ENCODE assay signal across 19 cellular contexts in the genomic region with DNA sequence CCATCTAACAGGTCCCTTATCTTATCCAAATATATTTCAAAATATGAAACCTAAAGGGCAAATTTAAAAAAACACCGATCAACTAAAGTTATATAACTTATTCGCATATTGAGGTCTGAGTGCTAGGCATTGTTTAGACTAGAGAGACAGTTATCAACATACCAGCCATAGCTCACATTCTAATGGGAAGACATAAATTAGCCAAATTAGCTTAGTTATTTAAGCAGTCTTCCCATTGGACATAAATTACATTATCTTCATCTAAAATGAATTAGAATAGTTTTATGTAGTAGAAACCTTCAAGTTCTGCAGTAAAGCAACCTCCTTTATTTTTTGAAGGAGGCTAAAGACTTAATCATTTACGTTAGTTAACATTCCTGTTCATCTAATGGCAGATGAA. TPM values are rescaled to one million over a fixed set of nuclear protein-coding genes. Genes with fewer than 3 reads are reported as not detected.
DNase-seq lines count a peak whose midpoint lies in the region; ATAC-seq and TF ChIP-seq lines count a peak whose summit lies in the region.
"Had no signal": no experiment of that assay in that cellular context is flagged by ENCODE, and none has a peak within 500 bp of the region (broad histone marks: within the 10 kb centered on the region; RNA-seq: fewer than 3 reads in every experiment).

No MANE protein-coding gene starts in this region.

- H4K20me1 ChIP-seq in mammary epithelial cell (ENCODE audit: insufficient read depth, low read length) = peaks cover 7% of the 10 kb centered on the region
- H4K20me1 ChIP-seq in osteoblast (ENCODE audit: insufficient read depth, low read length) = peaks cover 38% of the 10 kb centered on the region

- H3K27me3 ChIP-seq in mammary epithelial cell (ENCODE audit: insufficient read depth, low read length) (no peaks in the 10 kb centered on the region), osteoblast (ENCODE audit: insufficient read depth, low read length) (no peaks in the 10 kb centered on the region)

- H3K27me3 Mint-ChIP-seq in MCF 10A (ENCODE audit: insufficient read depth, unreplicated experiment) = no peaks in the 10 kb centered on the region

- POLR2A ChIA-PET in MCF 10A (lab: Yijun Ruan, JAX) = no interaction called here

- H3K4me2 ChIP-seq in mammary epithelial cell (ENCODE audit: insufficient read depth, low read depth, low read length) (no peak overlapping the region), osteoblast (ENCODE audit: insufficient read depth, low read length) (no peak overlapping the region)
- H3K4me2 ChIP-seq: KMS-11 had no signal

- H3K4me1 Mint-ChIP-seq in MCF 10A (ENCODE audit: insufficient read depth, unreplicated experiment) = peaks cover 23% of the 10 kb centered on the region

- no peak for ATAC-seq in HG02623 (IDR thresholded peaks at IDR 0.05; ENCODE audit: unreplicated experiment)

- peaks cover 70% of the 10 kb centered on the region for H3K36me3 Mint-ChIP-seq in MCF 10A (ENCODE audit: insufficient read depth, unreplicated experiment)

- H3K27ac ChIP-seq in mammary epithelial cell (ENCODE audit: insufficient read depth, low read depth, low read length) (no peak overlapping the region), osteoblast (ENCODE audit: low read depth, low read length) (peak overlapping the region; percentile 5)
- H3K27ac ChIP-seq: C4-2B, KMS-11 had no signal

- TF ChIP-seq CTCF in mammary epithelial cell (conservative IDR thresholded peaks at IDR 0.05 in 1 of 2, IDR thresholded peaks at IDR 0.05 in 1 of 2; ENCODE audit: extremely low read depth in 1 of 2, insufficient read depth in 1 of 2, low read depth in 1 of 2, low read length in 2 of 2) (no peak), MCF 10A (IDR thresholded peaks at IDR 0.05; ENCODE audit: unreplicated experiment) (no peak), choroid plexus epithelial cell (conservative IDR thresholded peaks at IDR 0.05; ENCODE audit: low read depth, low read length) (no peak), osteoblast (IDR thresholded peaks at IDR 0.05; ENCODE audit: extremely low read depth, low read depth, low read length) (no peak)

- H3K79me2 ChIP-seq in mammary epithelial cell (ENCODE audit: insufficient read depth, low read length) = peaks cover 88% of the 10 kb centered on the region
- H3K79me2 ChIP-seq in osteoblast (ENCODE audit: insufficient read depth, low read length) = peaks cover 80% of the 10 kb centered on the region

- no peak overlapping the region for H3K9ac ChIP-seq in mammary epithelial cell (ENCODE audit: insufficient read depth, low read length)
- H3K9ac ChIP-seq: KMS-11 had no signal

- no peak overlapping the region for H3K27ac Mint-ChIP-seq in MCF 10A (ENCODE audit: low read depth, unreplicated experiment)

- in situ Hi-C loops in mammary epithelial cell (cut with MboI; ENCODE audit: low sequenced_read_pairs in 2 of 2) = loop anchor here in 1 of 2 donors (25.0 kb wide), 1 partner anchor 299 kb away; the partner anchor contains the start of gene EPC1

- no peaks in the 10 kb centered on the region for H3K9me3 ChIP-seq in mammary epithelial cell (replicated peaks; ENCODE audit: insufficient read depth, low read length)
- no peaks in the 10 kb centered on the region for H3K9me3 ChIP-seq in osteoblast (ENCODE audit: low read depth, low read length)

- intact Hi-C loops in mammary epithelial cell (cut with micrococcal nuclease) = no loop called here
- intact Hi-C loops in MCF 10A (cut with micrococcal nuclease) = no loop called here

- BruUV-seq in mammary epithelial cell (replicated peaks; lab: Mats Ljungman, UMichigan) (TSS peak; percentile 3), MCF 10A (replicated peaks; lab: Mats Ljungman, UMichigan) (no TSS peak)

- H3K36me3 ChIP-seq in mammary epithelial cell (ENCODE audit: insufficient read depth, low read length) = peaks cover 55% of the 10 kb centered on the region
- H3K36me3 ChIP-seq in osteoblast (ENCODE audit: insufficient read depth, low read length) = peaks cover 76% of the 10 kb centered on the region

- CTCF ChIA-PET in mammary epithelial cell (lab: Charles Lee; ENCODE audit: low non-redundant PET) = interaction anchor here (0.6 kb wide), 1 partner anchor 12 kb away, joined by 7 read pairs; no protein-coding TSS in a partner anchor
- CTCF ChIA-PET in MCF 10A (lab: Yijun Ruan, JAX) = no interaction called here

- 83% methylated on average over 3 of the region's 3 CpGs for WGBS in mammary epithelial cell (ENCODE audit: low coverage, missing lambda C conversion rate)

- H3K4me3 Mint-ChIP-seq in MCF 10A (ENCODE audit: unreplicated experiment) = no peak overlapping the region

- DNase-seq in mammary epithelial cell = no peak
- DNase-seq in MCF 10A (ENCODE audit: unreplicated experiment) = no peak
- peak; percentile 27 for DNase-seq in GM03348 (ENCODE audit: low spot score)
- peak; percentile 49 for DNase-seq in choroid plexus epithelial cell (ENCODE audit: low read depth)
- DNase-seq in osteoblast (ENCODE audit: insufficient read length, low spot score, missing footprints) = no peak
- no peak for DNase-seq in amniotic stem cell (lab: John Stamatoyannopoulos, UW)
- DNase-seq in HuH-7 (ENCODE audit: low spot score) = no peak
- DNase-seq: 8988T, COR-L47, DMS53, MM.1S, NCI-H1105, NCI-H187 treated with DMSO at 0.1 percent for 48 hours, NCI-H446, NCI-H748 treated with DMSO at 0.1 percent for 48 hours, SHP77 had no signal

- dilution Hi-C loops in mammary epithelial cell (cut with HindIII; ENCODE audit: low sequenced_read_pairs) = no loop called here

- H3K4me1 ChIP-seq in mammary epithelial cell (ENCODE audit: insufficient read depth, low read length) = no peaks in the 10 kb centered on the region
- peaks cover 23% of the 10 kb centered on the region for H3K4me1 ChIP-seq in osteoblast (ENCODE audit: insufficient read depth, low read length)

- H3K4me3 ChIP-seq in mammary epithelial cell (replicated peaks in 1 of 3; ENCODE audit: insufficient read depth in 1 of 3, low read depth in 2 of 3, low read length in 3 of 3) (no peak overlapping the region), choroid plexus epithelial cell (ENCODE audit: low read depth, low read length) (no peak overlapping the region), osteoblast (ENCODE audit: insufficient read depth, low read length) (no peak overlapping the region)

- H2AFZ ChIP-seq in mammary epithelial cell (ENCODE audit: low read depth, low read length) (no peak overlapping the region), osteoblast (ENCODE audit: low read length) (no peak overlapping the region)

- H3K9me3 Mint-ChIP-seq in MCF 10A (ENCODE audit: unreplicated experiment) = no peaks in the 10 kb centered on the region

RNA-seq across cellular contexts. Expression of gene KIF5B, which starts 17.4 kb away (rescaled TPM):
- total RNA-seq in mammary epithelial cell (100 to 1,000 TPM; 146 to 168 TPM), MCF 10A (2022) (150 and 187 TPM in 2 replicates), osteoblast (110 and 128 TPM in 2 replicates)
- 50.3 TPM for polyA plus RNA-seq in mammary epithelial cell
- polyA minus RNA-seq in mammary epithelial cell = 62.2 TPM

Comparison
In these comparisons a context has a peak if more than half of its experiments do, and no peak if none do; other contexts are left out.
1. DNase-seq: peak in GM03348 (single experiment) and choroid plexus epithelial cell (single experiment); none in mammary epithelial cell (single experiment), MCF 10A (single experiment), osteoblast (single experiment), amniotic stem cell (single experiment) and HuH-7 (single experiment).